27 cellular contexts compared by ENCODE assay signal in the genomic region with DNA sequence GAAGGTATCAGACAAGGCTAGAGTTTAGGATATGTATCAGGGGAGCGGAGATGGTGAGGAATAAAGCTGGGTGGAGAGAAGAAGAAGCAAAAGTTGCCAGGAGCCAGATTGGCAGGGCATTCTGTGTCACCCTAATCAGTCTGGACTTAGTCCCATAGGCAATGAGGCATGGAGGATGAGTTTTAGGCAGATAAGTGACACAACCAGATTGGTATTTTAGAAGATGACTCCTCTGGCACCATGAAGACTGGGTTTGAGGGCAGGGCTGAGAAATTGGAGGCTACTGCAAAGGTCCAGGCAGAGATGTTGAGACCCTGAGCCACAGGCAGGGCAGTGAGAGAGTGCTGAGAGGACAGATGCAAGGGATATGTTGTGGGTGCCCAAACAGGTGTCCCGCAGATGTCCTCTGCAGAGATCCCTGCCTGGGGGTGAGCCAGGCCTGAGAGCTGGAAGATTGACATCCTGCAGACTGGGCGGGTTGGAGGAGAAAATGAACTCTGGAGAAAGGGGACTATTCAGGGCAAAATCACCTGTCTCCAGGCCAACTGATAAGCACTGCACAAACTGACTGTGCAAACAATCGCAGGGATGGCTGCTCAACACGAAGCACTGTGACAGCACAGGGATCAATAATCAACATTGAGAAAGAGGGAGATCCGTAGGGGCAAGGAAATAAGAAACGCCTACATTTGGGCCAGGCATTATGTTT. TPM values are rescaled to one million over a fixed set of nuclear protein-coding genes. Genes with fewer than 3 reads are reported as not detected.
DNase-seq lines count a peak whose midpoint lies in the region; ATAC-seq and TF ChIP-seq lines count a peak whose summit lies in the region.
"Had no signal": no experiment of that assay in that cellular context is flagged by ENCODE, and none has a peak within 500 bp of the region (broad histone marks: within the 10 kb centered on the region; RNA-seq: fewer than 3 reads in every experiment).

No MANE protein-coding gene starts in this region.

- H4K20me1 ChIP-seq in smooth muscle cell (ENCODE audit: low read depth): no peaks in the 10 kb centered on the region

- H3K9me3 ChIP-seq in psoas muscle (no peaks in the 10 kb centered on the region), smooth muscle cell (replicated peaks; ENCODE audit: low read depth) (no peaks in the 10 kb centered on the region)
- H3K9me3 ChIP-seq: BE2C, neutrophil, SJSA1 had no signal

- peaks cover 10% of the 10 kb centered on the region for H3K4me1 ChIP-seq in psoas muscle
- H3K4me1 ChIP-seq in smooth muscle cell (ENCODE audit: low read depth): no peaks in the 10 kb centered on the region
- H3K4me1 ChIP-seq: SJSA1 had no signal

- no peak overlapping the region for H3K4me2 ChIP-seq in smooth muscle cell

- intact Hi-C loops in psoas muscle (cut with DNase I): no loop called here

- WGBS in psoas muscle, 3 donors: 41 to 53% (median 48%) methylated on average over 7 of the region's 7 CpGs
- 88% methylated on average over 7 of the region's 7 CpGs for WGBS in smooth muscle cell (ENCODE audit: low lambda C conversion rate)

- H3K36me3 ChIP-seq in psoas muscle (ENCODE audit: insufficient read depth in 1 of 2, low read depth in 1 of 2) (no peaks in the 10 kb centered on the region), smooth muscle cell (ENCODE audit: low read depth) (no peaks in the 10 kb centered on the region)
- H3K36me3 ChIP-seq: BE2C, neutrophil, SJSA1 had no signal

- H3K27ac ChIP-seq in psoas muscle (no peak overlapping the region), smooth muscle cell (ENCODE audit: low read depth) (no peak overlapping the region)
- H3K27ac ChIP-seq: neutrophil, SJSA1 had no signal

- no peaks in the 10 kb centered on the region for H3F3A ChIP-seq in smooth muscle cell (ENCODE audit: low read depth)

- ATAC-seq in psoas muscle (peak; percentile 33 to 62 (median 40)), HG03460 (IDR thresholded peaks at IDR 0.05; ENCODE audit: unreplicated experiment) (no peak)
- ATAC-seq: T-helper 17 cell had no signal

- H2AFZ ChIP-seq in smooth muscle cell (ENCODE audit: low read depth): no peak overlapping the region

- DNase-seq in NCI-H748 (lab: John Stamatoyannopoulos, UW; ENCODE audit: unreplicated experiment) (peak; percentile 39), NCI-H748 treated with DMSO at 0.1 percent for 48 hours (lab: John Stamatoyannopoulos, UW) (no peak), M059J (ENCODE audit: low read depth) (peak; percentile 62), glomerular visceral epithelial cell (ENCODE audit: extremely low spot score) (peak; percentile 43), psoas muscle (no peak), smooth muscle cell (lab: John Stamatoyannopoulos, UW; ENCODE audit: unreplicated experiment) (no peak)
- no peak for DNase-seq in activated naive CD4-positive, alpha-beta T cell (lab: John Stamatoyannopoulos, UW)
- DNase-seq: activated CD4-positive, alpha-beta T cell treated with anti-CD3 and anti-CD28 coated beads, Interleukin-2, amount 10 ng/mL, durations not matched to agents 7 days and 5 days; BE2C; COR-L47; foreskin fibroblast; HCEC 1CT; islet precursor cell; mammary epithelial cell; NCI-H1048; NCI-H2029 treated with DMSO at 0.1 percent for 48 hours; NCI-H345; retina; stimulated activated CD4-positive, alpha-beta T cell treated with anti-CD3 and anti-CD28 coated beads, Interleukin-12 subunit alpha, Interleukin-12 subunit beta, amount 100 ng/mL, for 4 hours; T-helper 17 cell; trophoblast cell had no signal

- H3K79me2 ChIP-seq in smooth muscle cell (ENCODE audit: low read depth): no peaks in the 10 kb centered on the region

- no peak overlapping the region for H3K9ac ChIP-seq in smooth muscle cell (ENCODE audit: low read depth)

- TF ChIP-seq CTCF in psoas muscle (IDR thresholded peaks at IDR 0.05) (no peak), smooth muscle cell (IDR thresholded peaks at IDR 0.05; ENCODE audit: borderline replicate concordance, insufficient read depth, poor library complexity, severe bottlenecking) (no peak)

- H3K4me3 ChIP-seq in psoas muscle (no peak overlapping the region), smooth muscle cell (no peak overlapping the region)
- H3K4me3 ChIP-seq: SJSA1 had no signal

- H3K27me3 ChIP-seq in psoas muscle (ENCODE audit: insufficient read depth in 3 of 3, low read length in 2 of 3) (no peaks in the 10 kb centered on the region), smooth muscle cell (ENCODE audit: low read depth) (peaks cover 11% of the 10 kb centered on the region)
- H3K27me3 ChIP-seq: BE2C, neutrophil, SJSA1 had no signal

RNA-seq across cellular contexts. Expression of gene HABP2, which starts 11.9 kb away (rescaled TPM):
- not detected in 2 replicates for total RNA-seq in M059J (2014; rRNA removed; shearing (Covaris generic))
- total RNA-seq in psoas muscle: under 1 TPM in 2 of 4 donors, not detected in 2; 0.15 to 0.16 TPM
- under 1 TPM; 0.01 to 0.13 (median 0.03) TPM for polyA plus RNA-seq in psoas muscle
- not detected in 2 replicates for total RNA-seq in smooth muscle cell
- 0.05 TPM in 1 of 2 replicates, not detected in the other for polyA plus RNA-seq in smooth muscle cell
- total RNA-seq: A172; activated CD4-positive, alpha-beta T cell treated with anti-CD3 and anti-CD28 coated beads, Interleukin-2, amount 10 ng/mL, durations not matched to agents 7 days and 5 days; cerebellum; HT-29; mammary epithelial cell; SJSA1; T-helper 17 cell had no signal
- polyA plus RNA-seq: mammary epithelial cell had no signal

Comparison
In these comparisons a context has a peak if more than half of its experiments do, and no peak if none do; other contexts are left out.
1. DNase-seq: peak in NCI-H748 (single experiment), M059J (single experiment) and glomerular visceral epithelial cell (single experiment); none in NCI-H748 treated with DMSO at 0.1 percent for 48 hours (single experiment), psoas muscle (0 of 2), activated naive CD4-positive, alpha-beta T cell (0 of 4) and smooth muscle cell (single experiment).